In genomic region chr3:14404396-14405119, GRCh38 we compare ENCODE assay signal across 9 cellular contexts. TPM values are rescaled to one million over a fixed set of nuclear protein-coding genes. Genes with fewer than 3 reads are reported as not detected.
DNase-seq lines count a peak whose midpoint lies in the region; ATAC-seq and TF ChIP-seq lines count a peak whose summit lies in the region.
"Had no signal": no experiment of that assay in that cellular context is flagged by ENCODE, and none has a peak within 500 bp of the region (broad histone marks: within the 10 kb centered on the region; RNA-seq: fewer than 3 reads in every experiment).

No MANE protein-coding gene starts in this region.

- H3K27ac ChIP-seq in HL-60 (replicated peaks) (peak overlapping the region; percentile 88; the same call in 1 of the 2 replicates), SJCRH30 (no peak overlapping the region)
- H3K27ac ChIP-seq: foreskin keratinocyte had no signal

- DNase-seq in AG09309 (ENCODE audit: low read depth): no peak
- no peak for DNase-seq in HL-60 (ENCODE audit: low read depth in 1 of 2, low spot score in 1 of 2)
- DNase-seq in natural killer cell: no peak
- DNase-seq in stimulated activated CD4-positive, alpha-beta T cell treated with anti-CD3 and anti-CD28 coated beads, Interleukin-15, amount 100 ng/mL, for 24 hours: no peak
- no peak for DNase-seq in SJCRH30
- DNase-seq in COLO668 (lab: John Stamatoyannopoulos, UW; ENCODE audit: unreplicated experiment): no peak
- no peak for DNase-seq in amygdala (lab: John Stamatoyannopoulos, UW)
- DNase-seq: foreskin keratinocyte had no signal

- peaks cover 18% of the 10 kb centered on the region for H3K36me3 Mint-ChIP-seq in brain
- no peaks in the 10 kb centered on the region for H3K36me3 Mint-ChIP-seq in natural killer cell

- intact Hi-C loops in natural killer cell (cut with micrococcal nuclease): no loop called here

- H3K9me3 ChIP-seq in SJCRH30 (replicated peaks): no peaks in the 10 kb centered on the region

- H3K27me3 Mint-ChIP-seq in brain (peaks cover 13% of the 10 kb centered on the region), natural killer cell (ENCODE audit: low read depth in 2 of 2) (no peaks in the 10 kb centered on the region)

- H3K4me3 ChIP-seq in AG09309 (ENCODE audit: control insufficient read depth, low read depth, low read length) (peak overlapping the region; percentile 94), HL-60 (replicated peaks; ENCODE audit: insufficient read depth, low read length) (peak overlapping the region; percentile 92), SJCRH30 (no peak overlapping the region; the same call in 1 of the 2 replicates)

- peak overlapping the region; percentile 64 to 99 (median 87) for H3K27ac Mint-ChIP-seq in brain
- H3K27ac Mint-ChIP-seq in natural killer cell: peak overlapping the region in 1 of 2 donors; percentile 44

- H3K36me3 ChIP-seq in SJCRH30: no peaks in the 10 kb centered on the region

- 0 out of 2 replicates have a peak, but pooled peaks cover 4% of the 10 kb centered on the region for H3K4me1 ChIP-seq in SJCRH30

- TF ChIP-seq CTCF in AG09309 (IDR thresholded peaks at IDR 0.05; ENCODE audit: control insufficient read depth, insufficient read depth, low read depth, low read length, missing control alignments) (no peak), HL-60 (IDR thresholded peaks at IDR 0.05; ENCODE audit: insufficient read depth, low read length) (no peak), brain (conservative IDR thresholded peaks at IDR 0.05) (no peak), natural killer cell (IDR thresholded peaks at IDR 0.05) (no peak)

- H3K4me3 Mint-ChIP-seq in brain (peak overlapping the region; percentile 94 to 98 (median 97)), natural killer cell (peak overlapping the region; percentile 98)

- H3K4me1 Mint-ChIP-seq in brain: peaks cover 53% of the 10 kb centered on the region
- H3K4me1 Mint-ChIP-seq in natural killer cell: peaks cover 15 to 45% of the 10 kb centered on the region in 2 donors

- no peaks in the 10 kb centered on the region for H3K9me3 Mint-ChIP-seq in brain
- H3K9me3 Mint-ChIP-seq in natural killer cell: no peaks in the 10 kb centered on the region

- no peak for ATAC-seq in natural killer cell
- ATAC-seq: foreskin keratinocyte had no signal

- no peaks in the 10 kb centered on the region for H3K27me3 ChIP-seq in HL-60 (ENCODE audit: insufficient read depth, poor library complexity, severe bottlenecking)
- H3K27me3 ChIP-seq in SJCRH30: 0 out of 2 replicates have a peak, but pooled peaks cover 4% of the 10 kb centered on the region
- H3K27me3 ChIP-seq: foreskin keratinocyte had no signal

RNA-seq across cellular contexts. Expression of gene SLC6A6, which starts 2.2 kb away (rescaled TPM):
- polyA plus RNA-seq in brain (ENCODE audit: insufficient read depth, low read depth, low replicate concordance): 5.2 TPM
- total RNA-seq in natural killer cell: 10 to 100 TPM; 43.7 to 55.4 (median 50.1) TPM
- total RNA-seq in SJCRH30 (2014; rRNA removed; shearing (Covaris generic)): 10.5 and 10.9 TPM in 2 replicates
